12 cellular contexts compared by ENCODE assay signal in genomic region chr2:117832905-117833613, GRCh38. TPM values are rescaled to one million over a fixed set of nuclear protein-coding genes. Genes with fewer than 3 reads are reported as not detected.
DNase-seq lines count a peak whose midpoint lies in the region; ATAC-seq and TF ChIP-seq lines count a peak whose summit lies in the region.
"Had no signal": no experiment of that assay in that cellular context is flagged by ENCODE, and none has a peak within 500 bp of the region (broad histone marks: within the 10 kb centered on the region; RNA-seq: fewer than 3 reads in every experiment).

No MANE protein-coding gene starts in this region.

- H3K4me2 ChIP-seq in mammary epithelial cell (ENCODE audit: insufficient read depth, low read depth, low read length) = no peak overlapping the region

- H3K4me1 ChIP-seq in mammary epithelial cell (ENCODE audit: insufficient read depth, low read length) (peaks cover 8% of the 10 kb centered on the region), liver (ENCODE audit: control insufficient read depth in 4 of 4, insufficient read depth in 4 of 4, low read length in 3 of 4) (peaks cover 0 to 11% (median 4%) of the 10 kb centered on the region in 4 donors)

- WGBS in mammary epithelial cell (ENCODE audit: low coverage, missing lambda C conversion rate) = 77% methylated on average over 9 of the region's 9 CpGs
- 93% methylated on average over 9 of the region's 9 CpGs for whole genome bisulfite sequencing in liver

- in situ Hi-C loops in mammary epithelial cell (cut with MboI; ENCODE audit: low sequenced_read_pairs in 2 of 2) = loop anchor here in 1 of 2 donors (10.0 kb wide), 1 partner anchor 172 kb away; no protein-coding TSS in a partner anchor

- CTCF ChIA-PET in mammary epithelial cell (lab: Charles Lee; ENCODE audit: low non-redundant PET) = no interaction called here

- H3K36me3 ChIP-seq in mammary epithelial cell (ENCODE audit: insufficient read depth, low read length) = peaks cover 22% of the 10 kb centered on the region
- peaks cover 13 to 38% (median 28%) of the 10 kb centered on the region in 4 donors for H3K36me3 ChIP-seq in liver (ENCODE audit: control insufficient read depth in 4 of 4, insufficient read depth in 3 of 4, low read depth in 1 of 4, low read length in 3 of 4)

- dilution Hi-C loops in mammary epithelial cell (cut with HindIII; ENCODE audit: low sequenced_read_pairs) = no loop called here

- no peak for TF ChIP-seq RAD21 in liver (IDR thresholded peaks at IDR 0.05)

- ATAC-seq in left cardiac atrium = no peak

- BruUV-seq in mammary epithelial cell (replicated peaks; lab: Mats Ljungman, UMichigan) = no TSS peak

- no peaks in the 10 kb centered on the region for H3K79me2 ChIP-seq in mammary epithelial cell (ENCODE audit: insufficient read depth, low read length)

- H3K27me3 ChIP-seq in mammary epithelial cell (ENCODE audit: insufficient read depth, low read length) = no peaks in the 10 kb centered on the region
- no peaks in the 10 kb centered on the region for H3K27me3 ChIP-seq in liver (ENCODE audit: control insufficient read depth in 4 of 4, insufficient read depth in 4 of 4, low read length in 3 of 4)
- H3K27me3 ChIP-seq: thyroid gland had no signal

- no peak overlapping the region for H2AFZ ChIP-seq in mammary epithelial cell (ENCODE audit: low read depth, low read length)

- TF ChIP-seq CTCF in mammary epithelial cell (conservative IDR thresholded peaks at IDR 0.05 in 1 of 2, IDR thresholded peaks at IDR 0.05 in 1 of 2; ENCODE audit: extremely low read depth in 1 of 2, insufficient read depth in 1 of 2, low read depth in 1 of 2, low read length in 2 of 2) (no peak), liver (IDR thresholded peaks at IDR 0.05; ENCODE audit: low read depth, low read length, missing input control) (no peak)

- no peak overlapping the region for H3K27ac ChIP-seq in mammary epithelial cell (ENCODE audit: insufficient read depth, low read depth, low read length)
- H3K27ac ChIP-seq in liver (ENCODE audit: low read depth in 1 of 2, low read length in 2 of 2) = no peak overlapping the region
- H3K27ac ChIP-seq: thyroid gland, WERI-Rb-1 had no signal

- H4K20me1 ChIP-seq in mammary epithelial cell (ENCODE audit: insufficient read depth, low read length) = peaks cover 4% of the 10 kb centered on the region

- H3K4me3 ChIP-seq in mammary epithelial cell (replicated peaks in 1 of 3; ENCODE audit: insufficient read depth in 1 of 3, low read depth in 2 of 3, low read length in 3 of 3) (no peak overlapping the region), liver (ENCODE audit: low read depth in 1 of 3, low read length in 3 of 3) (no peak overlapping the region)
- H3K4me3 ChIP-seq: thyroid gland had no signal

- H3K9me3 ChIP-seq in mammary epithelial cell (replicated peaks; ENCODE audit: insufficient read depth, low read length) = no peaks in the 10 kb centered on the region
- H3K9me3 ChIP-seq in liver (ENCODE audit: control insufficient read depth in 4 of 4, low read length in 3 of 4) = no peaks in the 10 kb centered on the region
- H3K9me3 ChIP-seq: thyroid gland had no signal

- intact Hi-C loops in mammary epithelial cell (cut with micrococcal nuclease) = loop anchor here (10.0 kb wide), 1 partner anchor 1032 kb away; no protein-coding TSS in a partner anchor
- intact Hi-C loops in left cardiac atrium (cut with DNase I) = loop anchor here in 1 of 2 donors (10.0 kb wide), 1 partner anchor 102 kb away; no protein-coding TSS in a partner anchor

- peak; percentile 46 for DNase-seq in GM03348 (ENCODE audit: low spot score)
- peak; percentile 30 for DNase-seq in LHCN-M2 (ENCODE audit: low read depth)
- peak; percentile 20 for DNase-seq in mammary epithelial cell
- no peak for DNase-seq in NK-92 (lab: John Stamatoyannopoulos, UW; ENCODE audit: unreplicated experiment)
- no peak for DNase-seq in left cardiac atrium
- DNase-seq in activated CD4-positive, CD25-positive, alpha-beta regulatory T cell treated with anti-CD3 and anti-CD28 coated beads, Interleukin-2, amount 50 U/mL, for 72 hours = no peak
- DNase-seq: MM.1S; NCI-H774; stimulated activated CD4-positive, alpha-beta T cell treated with anti-CD3 and anti-CD28 coated beads, Interleukin-2, amount 100 ng/mL, for 48 hours; WERI-Rb-1 had no signal

- no peak overlapping the region for H3K9ac ChIP-seq in mammary epithelial cell (ENCODE audit: insufficient read depth, low read length)
- no peak overlapping the region for H3K9ac ChIP-seq in liver (ENCODE audit: low read depth in 1 of 2, low read length in 2 of 2)

TF ChIP-seq in liver, 16 proteins besides CTCF, POLR2A, EP300 and RAD21:
- TF ChIP-seq EGR1 (IDR thresholded peaks at IDR 0.05; ENCODE audit: low read depth in 2 of 2) = no peak
- no peak for TF ChIP-seq RXRA (IDR thresholded peaks at IDR 0.05)
- no peak for TF ChIP-seq TAF1 (conservative IDR thresholded peaks at IDR 0.05)
- TF ChIP-seq HNF4A (conservative IDR thresholded peaks at IDR 0.05) = no peak
- no peak for TF ChIP-seq MAX (IDR thresholded peaks at IDR 0.05)
- TF ChIP-seq REST (IDR thresholded peaks at IDR 0.05) = peak; percentile 97

RNA-seq across cellular contexts. Expression of gene DDX18, which starts 18.6 kb away (rescaled TPM):
- total RNA-seq in LHCN-M2 (2014; rRNA removed) = 66.9 TPM in 2 replicates
- polyA plus RNA-seq in LHCN-M2 (2012) = 23.0 TPM
- total RNA-seq in mammary epithelial cell = 10 to 100 TPM; 51.3 to 69.7 TPM
- polyA plus RNA-seq in mammary epithelial cell = 37.2 TPM
- 25.4 TPM for polyA minus RNA-seq in mammary epithelial cell
- 10 to 100 TPM; 23.9 to 34.4 TPM for total RNA-seq in liver
- 10 to 100 TPM; 16.3 to 22.8 TPM for polyA plus RNA-seq in liver
- total RNA-seq in left cardiac atrium = 10 to 100 TPM; 29.5 to 42.4 TPM

Comparison
In these comparisons a context has a peak if more than half of its experiments do, and no peak if none do; other contexts are left out.
1. DNase-seq: peak in GM03348 (single experiment), LHCN-M2 (single experiment) and mammary epithelial cell (single experiment); none in NK-92 (single experiment), left cardiac atrium (single experiment) and activated CD4-positive, CD25-positive, alpha-beta regulatory T cell treated with anti-CD3 and anti-CD28 coated beads, Interleukin-2, amount 50 U/mL, for 72 hours (single experiment).